Comparison of ENCODE assay signal across 9 cellular contexts in the genomic region with DNA sequence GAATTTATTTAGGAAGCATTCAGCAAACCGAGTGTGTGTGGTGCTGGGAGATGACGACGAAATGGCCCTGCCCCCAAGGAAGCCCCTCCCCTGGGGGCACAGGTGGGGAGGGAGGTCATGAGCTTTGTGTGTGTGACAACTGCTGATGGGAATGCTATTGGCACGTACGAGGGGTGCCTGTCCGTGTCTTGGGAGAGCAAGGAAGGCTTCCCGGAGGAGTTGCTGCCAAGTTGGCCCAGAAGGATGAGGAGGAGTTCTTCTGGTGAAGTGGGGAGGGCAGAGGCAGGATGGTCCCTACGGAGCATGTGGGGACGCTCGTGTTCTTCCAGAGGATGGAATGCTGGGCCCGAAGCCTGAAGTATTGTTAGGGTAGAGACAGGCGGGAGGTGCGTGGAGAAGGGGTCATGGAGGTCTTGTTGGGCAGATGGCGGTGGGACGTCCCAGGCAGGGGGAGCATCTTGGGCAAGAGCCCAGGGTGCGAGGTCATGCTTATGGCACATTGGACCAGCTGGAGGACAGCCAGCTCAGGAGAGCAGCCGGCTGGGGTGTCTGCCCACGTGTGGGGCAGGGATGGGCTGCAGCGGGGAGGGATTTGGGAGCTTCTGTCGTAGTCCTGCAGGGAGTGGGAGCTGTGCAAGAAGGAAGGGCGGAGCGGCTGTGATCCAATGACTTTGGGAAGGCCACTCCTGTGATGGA. TPM values are rescaled to one million over a fixed set of nuclear protein-coding genes. Genes with fewer than 3 reads are reported as not detected.
DNase-seq lines count a peak whose midpoint lies in the region; ATAC-seq, FAIRE-seq and TF ChIP-seq lines count a peak whose summit lies in the region.
"Had no signal": no experiment of that assay in that cellular context is flagged by ENCODE, and none has a peak within 500 bp of the region (broad histone marks: within the 10 kb centered on the region; RNA-seq: fewer than 3 reads in every experiment).

No MANE protein-coding gene starts in this region.

- H3K27ac ChIP-seq in astrocyte (ENCODE audit: low read depth, low read length) = peak overlapping the region; percentile 99
- H3K27ac ChIP-seq in mesenchymal stem cell (ENCODE audit: low read length, poor library complexity, severe bottlenecking) = peak overlapping the region; percentile 93
- H3K27ac ChIP-seq in uterus = peak overlapping the region; percentile 89 to 97
- peak overlapping the region in 2 of 4 donors; percentile 82 for H3K27ac ChIP-seq in body of pancreas

- TF ChIP-seq POLR2A in uterus (IDR thresholded peaks at IDR 0.05) = no peak
- no peak for TF ChIP-seq POLR2A in body of pancreas (IDR thresholded peaks at IDR 0.05)

- ATAC-seq in Right ventricle myocardium superior (ENCODE audit: poor library complexity) (no peak), body of pancreas (no peak)

- peak overlapping the region; percentile 92 for H4K8ac ChIP-seq in mesenchymal stem cell (ENCODE audit: low read length)

- H3K27ac Mint-ChIP-seq in astrocyte (ENCODE audit: unreplicated experiment) = peak overlapping the region; percentile 97

- H3K79me2 ChIP-seq in astrocyte (ENCODE audit: insufficient read depth, low read length) = peaks cover 84% of the 10 kb centered on the region

- H3K27me3 Mint-ChIP-seq in astrocyte (ENCODE audit: low read depth, unreplicated experiment) = no peaks in the 10 kb centered on the region

- H3K4me2 ChIP-seq in astrocyte (ENCODE audit: low read length) (peak overlapping the region; percentile 79), mesenchymal stem cell (ENCODE audit: low read length, poor library complexity, severe bottlenecking) (no peak overlapping the region)

- H3K4me3 Mint-ChIP-seq in astrocyte (ENCODE audit: unreplicated experiment) = peak overlapping the region; percentile 54

- H3K36me3 Mint-ChIP-seq in astrocyte (ENCODE audit: low read depth, unreplicated experiment) = peaks cover 12% of the 10 kb centered on the region

- H3K14ac ChIP-seq in mesenchymal stem cell (ENCODE audit: low read length in 2 of 2) = peak overlapping the region in 1 of 2 experiments; percentile 20

- peak overlapping the region; percentile 29 for H2AK5ac ChIP-seq in mesenchymal stem cell (ENCODE audit: low read length, severe bottlenecking)

- H3K9me3 ChIP-seq in astrocyte (ENCODE audit: insufficient read depth, low read depth, low read length) (no peaks in the 10 kb centered on the region), mesenchymal stem cell (ENCODE audit: control insufficient read depth, low read length) (no peaks in the 10 kb centered on the region), uterus (no peaks in the 10 kb centered on the region), body of pancreas (no peaks in the 10 kb centered on the region)

- H4K20me1 ChIP-seq in astrocyte (ENCODE audit: insufficient read depth, low read length) = no peaks in the 10 kb centered on the region

- H2BK15ac ChIP-seq in mesenchymal stem cell (ENCODE audit: low read depth, poor library complexity, severe bottlenecking) = peak overlapping the region; percentile 84

- peak overlapping the region; percentile 91 for H4K91ac ChIP-seq in mesenchymal stem cell (ENCODE audit: low read length)

- peak; percentile 43 for DNase-seq in Right ventricle myocardium superior
- DNase-seq in cardiac septum (ENCODE audit: low spot score) = no peak
- DNase-seq in astrocyte (ENCODE audit: low read depth) = no peak
- DNase-seq in mesenchymal stem cell = no peak
- DNase-seq in uterus = peak; percentile 50 to 56
- no peak for DNase-seq in SIG-M5 treated with dmso at 0.1 percent for 504 hours (lab: John Stamatoyannopoulos, UW; ENCODE audit: unreplicated experiment)
- DNase-seq in Ammon's horn (ENCODE audit: low spot score) = no peak
- no peak for DNase-seq in body of pancreas
- DNase-seq: activated T-cell treated with anti-CD3 and anti-CD28 coated beads, Interleukin-2, amount 50 U/mL, for 72 hours had no signal

- H3K23ac ChIP-seq in mesenchymal stem cell (ENCODE audit: low read length in 2 of 2) = peak overlapping the region in 1 of 2 experiments; percentile 35

- peaks cover 22% of the 10 kb centered on the region for H3K36me3 ChIP-seq in astrocyte (ENCODE audit: insufficient read depth, low read length)
- peaks cover 26 to 31% of the 10 kb centered on the region in 2 experiments for H3K36me3 ChIP-seq in mesenchymal stem cell (ENCODE audit: control insufficient read depth in 1 of 2, insufficient read depth in 2 of 2, low read depth in 1 of 2, low read length in 2 of 2)
- no peaks in the 10 kb centered on the region for H3K36me3 ChIP-seq in uterus
- H3K36me3 ChIP-seq in body of pancreas (replicated peaks in 1 of 2; ENCODE audit: insufficient read depth in 1 of 2, low read depth in 2 of 2) = no peaks in the 10 kb centered on the region

- no peak for FAIRE-seq in astrocyte (lab: Jason Lieb, UNC)

- peak overlapping the region; percentile 91 for H3K9ac ChIP-seq in astrocyte (ENCODE audit: low read length)
- H3K9ac ChIP-seq in mesenchymal stem cell (ENCODE audit: low read length) = peak overlapping the region; percentile 89

- H2BK12ac ChIP-seq in mesenchymal stem cell (ENCODE audit: low read length in 2 of 2) = peak overlapping the region; percentile 83 to 98

- H3K4me3 ChIP-seq in astrocyte (ENCODE audit: insufficient read depth, low read depth, low read length) = no peak overlapping the region
- H3K4me3 ChIP-seq in mesenchymal stem cell (ENCODE audit: insufficient read depth in 1 of 2, low read depth in 1 of 2, low read length in 2 of 2) = no peak overlapping the region
- H3K4me3 ChIP-seq in uterus = no peak overlapping the region
- no peak overlapping the region for H3K4me3 ChIP-seq in body of pancreas

- H3K4me1 Mint-ChIP-seq in astrocyte (ENCODE audit: low read depth, unreplicated experiment) = peaks cover 35% of the 10 kb centered on the region

- peak overlapping the region; percentile 72 to 99 for H3K18ac ChIP-seq in mesenchymal stem cell (ENCODE audit: low read depth in 1 of 2, low read length in 2 of 2)

- no peaks in the 10 kb centered on the region for H3K9me3 Mint-ChIP-seq in astrocyte (ENCODE audit: unreplicated experiment)
- H3K9me3 Mint-ChIP-seq: activated T-cell treated with anti-CD3 and anti-CD28 coated beads, Interleukin-2, amount 50 U/mL, for 72 hours had no signal

- H3K79me1 ChIP-seq in mesenchymal stem cell (replicated peaks; ENCODE audit: low read length, poor library complexity, severe bottlenecking) = peaks cover 12% of the 10 kb centered on the region

- H3K27me3 ChIP-seq in astrocyte (ENCODE audit: insufficient read depth, low read length) (no peaks in the 10 kb centered on the region), mesenchymal stem cell (ENCODE audit: control insufficient read depth in 1 of 2, insufficient read depth in 1 of 2, low read length in 2 of 2) (no peaks in the 10 kb centered on the region), uterus (no peaks in the 10 kb centered on the region), body of pancreas (no peaks in the 10 kb centered on the region)

- intact Hi-C loops in Right ventricle myocardium superior (cut with DNase I) = no loop called here
- intact Hi-C loops in cardiac septum (cut with DNase I) = loop anchor here (5.0 kb wide), 1 partner anchor 45 kb away; a partner anchor contains a TSS
- intact Hi-C loops in uterus (cut with DNase I; ENCODE audit: low total_unique reads) = no loop called here
- intact Hi-C loops in body of pancreas (cut with DNase I) = no loop called here

- peak overlapping the region; percentile 42 to 75 for H3K4ac ChIP-seq in mesenchymal stem cell (ENCODE audit: low read depth in 1 of 2, low read length in 2 of 2)

- TF ChIP-seq CTCF in astrocyte (IDR thresholded peaks at IDR 0.05; ENCODE audit: insufficient read depth, low read depth, low read length) (no peak), uterus (IDR thresholded peaks at IDR 0.05) (no peak), body of pancreas (IDR thresholded peaks at IDR 0.05) (no peak)

- H2AFZ ChIP-seq in astrocyte (ENCODE audit: low read depth, low read length) = no peak overlapping the region
- no peak overlapping the region for H2AFZ ChIP-seq in mesenchymal stem cell (ENCODE audit: low read depth, low read length)

- peak overlapping the region; percentile 85 for H2BK120ac ChIP-seq in mesenchymal stem cell (ENCODE audit: low read depth, low read length)

- peaks cover 71% of the 10 kb centered on the region for H3K4me1 ChIP-seq in astrocyte (ENCODE audit: insufficient read depth, low read length)
- H3K4me1 ChIP-seq in mesenchymal stem cell (ENCODE audit: control insufficient read depth, insufficient read depth, low read depth, low read length) = peaks cover 53% of the 10 kb centered on the region
- peaks cover 7 to 25% of the 10 kb centered on the region in 2 donors for H3K4me1 ChIP-seq in uterus
- H3K4me1 ChIP-seq in body of pancreas = peaks cover 59% of the 10 kb centered on the region

- WGBS in mesenchymal stem cell = 88% methylated on average over 22 of the region's 22 CpGs
- 83 to 86% methylated on average over 22 of the region's 22 CpGs for WGBS in body of pancreas, 2 donors

- H2BK5ac ChIP-seq in mesenchymal stem cell (ENCODE audit: low read depth, low read length, poor library complexity, severe bottlenecking) = peak overlapping the region; percentile 11

RNA-seq across cellular contexts. Expression of a gene that starts 46.1 kb away (rescaled TPM):
- total RNA-seq in Right ventricle myocardium superior (14.0 TPM), cardiac septum (24.0 TPM), astrocyte (28.4 and 31.8 TPM in 2 replicates), uterus (10 to 100 TPM in 2 of 4 donors, 1 to 10 TPM in 2; 9.5 to 32.2 (median 13.5) TPM), body of pancreas (10 to 100 TPM; 12.2 to 14.8 TPM)
- polyA plus RNA-seq in mesenchymal stem cell (2013, experiment 1 of 2) = 14.0 TPM
- polyA plus RNA-seq in mesenchymal stem cell (2013, experiment 2 of 2) = 12.9 TPM

Comparison
In these comparisons a context has a peak if more than half of its experiments do, and no peak if none do; other contexts are left out.
1. DNase-seq: peak in Right ventricle myocardium superior (single experiment) and uterus (2 of 2); none in cardiac septum (single experiment), astrocyte (single experiment), mesenchymal stem cell (single experiment), SIG-M5 treated with dmso at 0.1 percent for 504 hours (single experiment), Ammon's horn (single experiment) and body of pancreas (0 of 4).